ENCODE assay signal across 1 cellular context in the genomic region with DNA sequence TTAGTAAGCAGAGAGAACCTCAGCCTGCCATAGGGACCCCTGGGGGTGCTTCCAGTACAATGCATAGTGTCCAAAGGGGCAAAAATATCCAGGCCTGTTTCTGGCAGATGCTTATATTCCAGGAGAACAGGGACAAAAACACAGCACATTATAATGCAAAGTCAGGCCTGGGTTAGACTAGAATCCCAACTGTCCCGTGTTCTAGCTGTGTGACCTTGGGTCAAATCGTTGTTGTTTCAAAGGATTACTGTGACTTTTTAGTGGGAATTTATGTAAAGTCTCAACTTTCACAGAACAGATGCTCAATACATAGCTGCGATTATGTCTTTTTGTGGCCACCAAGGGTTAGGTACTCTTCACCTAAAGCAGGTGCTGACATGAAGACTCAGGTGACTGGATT.
TF ChIP-seq lines count a peak whose summit lies in the region.

No MANE protein-coding gene starts in this region.

TF ChIP-seq in HepG2, 621 proteins besides CTCF, POLR2A, EP300 and RAD21 (continued from another document):
- TF ChIP-seq BCL6 (CRISPR knock-in tag; IDR thresholded peaks at IDR 0.05): peak; percentile 52; the same call in 1 of the 2 replicates
- no peak for TF ChIP-seq NCOA5 (CRISPR knock-in tag; IDR thresholded peaks at IDR 0.05)
TF ChIP-seq in HepG2: peak in this region for 8.
